20 cellular contexts compared by ENCODE assay signal in genomic region chr12:90712671-90713070, GRCh38.
DNase-seq lines count a peak whose midpoint lies in the region; ATAC-seq and TF ChIP-seq lines count a peak whose summit lies in the region.
"Had no signal": no experiment of that assay in that cellular context is flagged by ENCODE, and none has a peak within 500 bp of the region (broad histone marks: within the 10 kb centered on the region; RNA-seq: fewer than 3 reads in every experiment).

No MANE protein-coding gene starts in this region.

- intact Hi-C loops in mammary epithelial cell (cut with micrococcal nuclease) (no loop called here), mucosa of descending colon (cut with DNase I, micrococcal nuclease) (no loop called here), lower leg skin (cut with DNase I; ENCODE audit: low total_unique reads) (no loop called here), OCI-LY7 (cut with micrococcal nuclease; ENCODE audit: unreplicated experiment) (no loop called here)

- H3K4me1 Mint-ChIP-seq in activated T-cell treated with anti-CD3 and anti-CD28 coated beads, Interleukin-2, amount 50 U/mL, for 24 hours (ENCODE audit: low read depth): no peaks in the 10 kb centered on the region
- H3K4me1 Mint-ChIP-seq: CD8-positive, alpha-beta memory T cell; nephron had no signal

- no peaks in the 10 kb centered on the region for H3K36me3 Mint-ChIP-seq in activated T-cell treated with anti-CD3 and anti-CD28 coated beads, Interleukin-2, amount 50 U/mL, for 24 hours (ENCODE audit: low read depth)
- H3K36me3 Mint-ChIP-seq: CD8-positive, alpha-beta memory T cell had no signal

- H3K4me3 ChIP-seq in mammary epithelial cell (replicated peaks in 1 of 3; ENCODE audit: insufficient read depth in 1 of 3, low read depth in 2 of 3, low read length in 3 of 3): no peak overlapping the region
- H3K4me3 ChIP-seq in mucosa of descending colon: no peak overlapping the region
- H3K4me3 ChIP-seq in lower leg skin (ENCODE audit: low read depth, poor library complexity, severe bottlenecking): no peak overlapping the region
- no peak overlapping the region for H3K4me3 ChIP-seq in OCI-LY7 (ENCODE audit: low read depth, low read length, poor library complexity, severe bottlenecking)
- H3K4me3 ChIP-seq: gastroesophageal sphincter, skin epidermis had no signal

- DNase-seq in AG20443 (ENCODE audit: low spot score) (peak; percentile 7), HT-29 (ENCODE audit: low spot score) (peak; percentile 22), mammary epithelial cell (no peak), mucosa of descending colon (no peak), lower leg skin (ENCODE audit: low spot score in 2 of 2) (no peak), T-helper 9 cell (no peak), OCI-LY7 (ENCODE audit: low spot score) (no peak)
- DNase-seq in activated T-cell treated with anti-CD3 and anti-CD28 coated beads, Interleukin-2, amount 50 U/mL, for 24 hours: no peak
- DNase-seq: activated CD4-positive, alpha-beta T cell treated with anti-CD3 and anti-CD28 coated beads, Interleukin-2, amount 50 U/mL, for 4 hours; activated gamma-delta T cell treated with Interleukin-2 at 50 U/mL for 16 hours; CD8-positive, alpha-beta memory T cell; midbrain; NCI-H1436; NCI-H526 treated with DMSO at 0.1 percent for 48 hours; stimulated activated naive CD4-positive, alpha-beta T cell treated with Interleukin-2 at 50 U/mL for 16 hours had no signal

- peak; percentile 49 for ATAC-seq in mucosa of descending colon
- ATAC-seq: gastroesophageal sphincter, HepG2 had no signal

- no peak overlapping the region for H3K27ac Mint-ChIP-seq in activated T-cell treated with anti-CD3 and anti-CD28 coated beads, Interleukin-2, amount 50 U/mL, for 24 hours
- H3K27ac Mint-ChIP-seq: nephron; T-helper 1 cell treated with Interleukin-12 subunit alpha and Interleukin-12 subunit beta and Interleukin-4 antibody, amounts not matched to agents 30 μg/mL and 1 μg/mL, for 36 hours had no signal

- no peaks in the 10 kb centered on the region for H3K36me3 ChIP-seq in mammary epithelial cell (ENCODE audit: insufficient read depth, low read length)
- no peaks in the 10 kb centered on the region for H3K36me3 ChIP-seq in mucosa of descending colon (ENCODE audit: low read depth)
- H3K36me3 ChIP-seq in OCI-LY7 (ENCODE audit: insufficient read depth, low read length): no peaks in the 10 kb centered on the region
- H3K36me3 ChIP-seq: gastroesophageal sphincter had no signal

- no peaks in the 10 kb centered on the region for H3K27me3 Mint-ChIP-seq in activated T-cell treated with anti-CD3 and anti-CD28 coated beads, Interleukin-2, amount 50 U/mL, for 24 hours
- H3K27me3 Mint-ChIP-seq: CD8-positive, alpha-beta memory T cell had no signal

- CTCF ChIA-PET in mammary epithelial cell (lab: Charles Lee; ENCODE audit: low non-redundant PET) (no interaction called here), OCI-LY7 (lab: Charles Lee; ENCODE audit: unreplicated experiment) (no interaction called here)

- H3K9ac ChIP-seq in mammary epithelial cell (ENCODE audit: insufficient read depth, low read length): no peak overlapping the region

- TF ChIP-seq POLR2A in lower leg skin (IDR thresholded peaks at IDR 0.05): no peak

- BruUV-seq in mammary epithelial cell (replicated peaks; lab: Mats Ljungman, UMichigan) (no TSS peak), OCI-LY7 (replicated peaks; lab: Mats Ljungman, UMichigan) (no TSS peak)

- 0% methylated on average over 2 of the region's 2 CpGs for WGBS in mammary epithelial cell (ENCODE audit: low coverage, missing lambda C conversion rate)
- WGBS in lower leg skin, 2 donors: 56 to 57% methylated on average over 2 of the region's 2 CpGs

- in situ Hi-C loops in mammary epithelial cell (cut with MboI; ENCODE audit: low sequenced_read_pairs in 2 of 2): no loop called here

- H3K27ac ChIP-seq in mammary epithelial cell (ENCODE audit: insufficient read depth, low read depth, low read length) (no peak overlapping the region), OCI-LY7 (ENCODE audit: low read depth, low read length, poor library complexity, severe bottlenecking) (no peak overlapping the region)
- H3K27ac ChIP-seq: gastroesophageal sphincter, skin epidermis had no signal

- H3K9me3 ChIP-seq in mammary epithelial cell (replicated peaks; ENCODE audit: insufficient read depth, low read length) (no peaks in the 10 kb centered on the region), mucosa of descending colon (no peaks in the 10 kb centered on the region), OCI-LY7 (ENCODE audit: low read length) (no peaks in the 10 kb centered on the region)
- H3K9me3 ChIP-seq: gastroesophageal sphincter had no signal

- no peaks in the 10 kb centered on the region for H3K9me3 Mint-ChIP-seq in activated T-cell treated with anti-CD3 and anti-CD28 coated beads, Interleukin-2, amount 50 U/mL, for 24 hours
- H3K9me3 Mint-ChIP-seq: CD8-positive, alpha-beta memory T cell; nephron; T-helper 1 cell treated with Interleukin-12 subunit alpha and Interleukin-12 subunit beta and Interleukin-4 antibody, amounts not matched to agents 30 μg/mL and 1 μg/mL, for 36 hours had no signal

- TF ChIP-seq CTCF in mammary epithelial cell (conservative IDR thresholded peaks at IDR 0.05 in 1 of 2, IDR thresholded peaks at IDR 0.05 in 1 of 2; ENCODE audit: extremely low read depth in 1 of 2, insufficient read depth in 1 of 2, low read depth in 1 of 2, low read length in 2 of 2) (no peak), mucosa of descending colon (IDR thresholded peaks at IDR 0.05) (no peak), lower leg skin (IDR thresholded peaks at IDR 0.05) (no peak), OCI-LY7 (conservative IDR thresholded peaks at IDR 0.05; ENCODE audit: low read length) (no peak)

- H2AFZ ChIP-seq in mammary epithelial cell (ENCODE audit: low read depth, low read length) (no peak overlapping the region), OCI-LY7 (ENCODE audit: low read length) (no peak overlapping the region)

- H3K4me1 ChIP-seq in mammary epithelial cell (ENCODE audit: insufficient read depth, low read length): no peaks in the 10 kb centered on the region
- no peaks in the 10 kb centered on the region for H3K4me1 ChIP-seq in mucosa of descending colon (ENCODE audit: low read depth)
- H3K4me1 ChIP-seq in OCI-LY7 (ENCODE audit: insufficient read depth, low read length, poor library complexity, severe bottlenecking): no peaks in the 10 kb centered on the region
- H3K4me1 ChIP-seq: gastroesophageal sphincter had no signal

- dilution Hi-C loops in mammary epithelial cell (cut with HindIII; ENCODE audit: low sequenced_read_pairs): no loop called here

- no peaks in the 10 kb centered on the region for H3K9me2 ChIP-seq in OCI-LY7 (ENCODE audit: insufficient read depth, low read length)

- POLR2A ChIA-PET in OCI-LY7 (lab: Charles Lee): no interaction called here

- H3K79me2 ChIP-seq in mammary epithelial cell (ENCODE audit: insufficient read depth, low read length) (no peaks in the 10 kb centered on the region), OCI-LY7 (ENCODE audit: insufficient read depth, low read depth, low read length) (no peaks in the 10 kb centered on the region)

- H3K4me2 ChIP-seq in mammary epithelial cell (ENCODE audit: insufficient read depth, low read depth, low read length): peak overlapping the region; percentile 60
- no peak overlapping the region for H3K4me2 ChIP-seq in OCI-LY7 (ENCODE audit: low read length)

- H3K4me3 Mint-ChIP-seq in activated T-cell treated with anti-CD3 and anti-CD28 coated beads, Interleukin-2, amount 50 U/mL, for 24 hours: no peak overlapping the region
- H3K4me3 Mint-ChIP-seq: CD8-positive, alpha-beta memory T cell; nephron; T-helper 1 cell treated with Interleukin-12 subunit alpha and Interleukin-12 subunit beta and Interleukin-4 antibody, amounts not matched to agents 30 μg/mL and 1 μg/mL, for 36 hours had no signal

- H3K27me3 ChIP-seq in mammary epithelial cell (ENCODE audit: insufficient read depth, low read length): no peaks in the 10 kb centered on the region
- H3K27me3 ChIP-seq: gastroesophageal sphincter had no signal

- H4K20me1 ChIP-seq in mammary epithelial cell (ENCODE audit: insufficient read depth, low read length) (no peaks in the 10 kb centered on the region), OCI-LY7 (ENCODE audit: insufficient read depth, low read length) (no peaks in the 10 kb centered on the region)

Comparison
In these comparisons a context has a peak if more than half of its experiments do, and no peak if none do; other contexts are left out.
1. DNase-seq: peak in AG20443 (single experiment) and HT-29 (single experiment); none in mammary epithelial cell (single experiment), mucosa of descending colon (0 of 3), activated T-cell treated with anti-CD3 and anti-CD28 coated beads, Interleukin-2, amount 50 U/mL, for 24 hours (single experiment), lower leg skin (0 of 2), T-helper 9 cell (single experiment) and OCI-LY7 (single experiment).